ENCODE assay signal across 8 cellular contexts in the genomic region with DNA sequence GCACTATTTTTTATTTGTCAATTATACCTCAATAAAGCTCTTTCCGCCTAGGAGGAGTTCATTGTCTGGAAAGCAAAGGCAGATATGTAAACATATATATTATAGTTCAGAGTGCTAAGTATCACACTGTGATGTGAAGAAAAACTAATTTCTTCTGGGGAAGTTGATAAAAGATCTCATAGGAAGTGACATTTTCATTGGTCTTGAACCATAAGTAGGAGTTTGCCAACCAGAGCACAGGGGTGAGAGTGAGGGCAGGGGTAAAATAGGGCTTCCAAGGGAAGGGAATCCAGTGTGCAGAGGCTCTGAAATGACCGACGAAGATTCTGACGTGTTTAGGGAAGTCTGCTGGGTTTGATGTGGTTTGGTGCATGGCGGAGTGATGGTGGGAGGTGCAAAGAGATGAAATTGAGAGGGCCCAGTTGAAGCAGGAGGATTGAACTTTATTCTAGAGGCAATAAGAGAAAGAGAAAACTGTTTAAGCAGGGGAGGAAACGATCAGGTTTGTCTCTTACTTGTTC. TPM values are rescaled to one million over a fixed set of nuclear protein-coding genes. Genes with fewer than 3 reads are reported as not detected.
DNase-seq lines count a peak whose midpoint lies in the region; ATAC-seq and TF ChIP-seq lines count a peak whose summit lies in the region.

No MANE protein-coding gene starts in this region.

- ATAC-seq in GM19324 (IDR thresholded peaks at IDR 0.05; ENCODE audit: low FRiP score, unreplicated experiment) (peak; percentile 13), HG02884 (IDR thresholded peaks at IDR 0.05; ENCODE audit: unreplicated experiment) (no peak)
- peak; percentile 65 to 70 for ATAC-seq in activated CD4-positive, CD25-positive, alpha-beta regulatory T cell treated with anti-CD3 and anti-CD28 coated beads, Interleukin-2, amount 50 U/mL, for 24 hours
- ATAC-seq in stimulated activated naive CD8-positive, alpha-beta T cell treated with anti-CD3 and anti-CD28 coated beads, Interleukin-15, amount 100 ng/mL, for 72 hours = peak; percentile 78

- H3K4me3 Mint-ChIP-seq in stimulated activated naive CD8-positive, alpha-beta T cell treated with anti-CD3 and anti-CD28 coated beads, Interleukin-15, amount 100 ng/mL, for 72 hours = no peak overlapping the region

- H3K9me3 ChIP-seq in AG04450 (ENCODE audit: control insufficient read depth, insufficient read depth, low read length) = no peaks in the 10 kb centered on the region; the same call in 1 of the 2 replicates

- H3K4me3 ChIP-seq in AG04450 (ENCODE audit: low read depth, low read length) = peak overlapping the region; percentile 96
- peak overlapping the region; percentile 79 for H3K4me3 ChIP-seq in Jurkat, Clone E6-1 (ENCODE audit: low read length)

- DNase-seq in AG04450 (ENCODE audit: low read depth, low spot score) (peak; percentile 33), dermis microvascular lymphatic vessel endothelial cell (ENCODE audit: low read depth in 2 of 2) (peak; percentile 0 to 37), mucosa of gallbladder (ENCODE audit: low spot score) (peak; percentile 18)
- peak; percentile 41 for DNase-seq in Jurkat, Clone E6-1 (ENCODE audit: low read depth, low spot score)
- peak; percentile 45 to 47 for DNase-seq in stimulated activated naive CD8-positive, alpha-beta T cell treated with anti-CD3 and anti-CD28 coated beads, Interleukin-15, amount 100 ng/mL, for 72 hours

- H3K9me3 Mint-ChIP-seq in stimulated activated naive CD8-positive, alpha-beta T cell treated with anti-CD3 and anti-CD28 coated beads, Interleukin-15, amount 100 ng/mL, for 72 hours = no peaks in the 10 kb centered on the region

- POLR2A ChIA-PET in AG04450 (lab: Yijun Ruan, JAX) = interaction anchor here (0.6 to 1.0 kb wide), 2 partner anchors 48 to 206 kb away, joined by 3 to 5 read pairs; no protein-coding TSS in a partner anchor

- no peaks in the 10 kb centered on the region for H3K27me3 Mint-ChIP-seq in stimulated activated naive CD8-positive, alpha-beta T cell treated with anti-CD3 and anti-CD28 coated beads, Interleukin-15, amount 100 ng/mL, for 72 hours

- CTCF ChIA-PET in AG04450 (lab: Charles Lee) = interaction anchor here (2.0 kb wide), 1 partner anchor 162 kb away, joined by 11 read pairs; no protein-coding TSS in a partner anchor

- no peak for TF ChIP-seq CTCF in AG04450 (IDR thresholded peaks at IDR 0.05; ENCODE audit: low read depth, low read length)

- H3K27ac Mint-ChIP-seq in stimulated activated naive CD8-positive, alpha-beta T cell treated with anti-CD3 and anti-CD28 coated beads, Interleukin-15, amount 100 ng/mL, for 72 hours = no peak overlapping the region

- H3K4me1 Mint-ChIP-seq in stimulated activated naive CD8-positive, alpha-beta T cell treated with anti-CD3 and anti-CD28 coated beads, Interleukin-15, amount 100 ng/mL, for 72 hours = peaks cover 12% of the 10 kb centered on the region

- H3K27ac ChIP-seq in AG04450 (ENCODE audit: low read depth, low read length) = peak overlapping the region; percentile 91

- no peaks in the 10 kb centered on the region for H3K27me3 ChIP-seq in AG04450 (ENCODE audit: control insufficient read depth, insufficient read depth, low read length)

RNA-seq across cellular contexts. Expression of gene GTF2F2, which starts 0.8 kb away (rescaled TPM):
- 30.7 and 44.3 TPM in 2 replicates for polyA plus RNA-seq in AG04450 (2011; rRNA removed)
- 6.8 and 14.8 TPM in 2 replicates for polyA minus RNA-seq in AG04450 (2011; rRNA and poly(A)+ RNA removed)
- polyA plus RNA-seq in Jurkat, Clone E6-1 (2012; ENCODE audit: insufficient read depth, insufficient read length) = 28.6 TPM
- total RNA-seq in dermis microvascular lymphatic vessel endothelial cell (11.6 and 15.0 TPM in 2 replicates), mucosa of gallbladder (14.1 TPM)
